In genomic region chr2:66440692-66441091, GRCh38 we compare ENCODE assay signal across 1 cellular context.
TF ChIP-seq lines count a peak whose summit lies in the region.

No MANE protein-coding gene starts in this region.

TF ChIP-seq in H1, 55 proteins besides CTCF, POLR2A, EP300 and RAD21:
- TF ChIP-seq RNF2 (IDR thresholded peaks at IDR 0.05; ENCODE audit: borderline replicate concordance, low read depth, low read length, missing control alignments, poor library complexity, severe bottlenecking) (peak; percentile 73), E2F6 (IDR thresholded peaks at IDR 0.05) (no peak), CBX8 (IDR thresholded peaks at IDR 0.05; ENCODE audit: borderline replicate concordance, low read depth, low read length) (no peak), SUZ12 (IDR thresholded peaks at IDR 0.05; ENCODE audit: low read length) (peak; percentile 64), BACH1 (IDR thresholded peaks at IDR 0.05; ENCODE audit: low read length) (no peak), HDAC6 (IDR thresholded peaks at IDR 0.05; ENCODE audit: low read depth, low read length) (no peak), YY1 (IDR thresholded peaks at IDR 0.05; ENCODE audit: low read depth, low read length) (no peak), USF2 (IDR thresholded peaks at IDR 0.05; ENCODE audit: low read length) (no peak), SIX5 (IDR thresholded peaks at IDR 0.05; ENCODE audit: low read depth, low read length) (no peak), EZH2 (IDR thresholded peaks at IDR 0.05; ENCODE audit: low read depth, low read length, severe bottlenecking) (peak; percentile 10), SP4 (IDR thresholded peaks at IDR 0.05; ENCODE audit: low read length) (no peak), BCL11A (IDR thresholded peaks at IDR 0.05; ENCODE audit: low read depth in 2 of 2, low read length in 2 of 2) (no peak), HDAC2 (IDR thresholded peaks at IDR 0.05; ENCODE audit: borderline replicate concordance in 1 of 2, low read depth in 2 of 2, low read length in 2 of 2) (no peak), SP1 (IDR thresholded peaks at IDR 0.05; ENCODE audit: low read depth, low read length) (no peak), RFX5 (IDR thresholded peaks at IDR 0.05; ENCODE audit: borderline replicate concordance, low read depth, low read length) (no peak), ZNF274 (IDR thresholded peaks at IDR 0.05; ENCODE audit: borderline replicate concordance, extremely low read depth, low read length) (no peak), TCF12 (IDR thresholded peaks at IDR 0.05; ENCODE audit: low read depth, low read length) (no peak), CHD1 (IDR thresholded peaks at IDR 0.05; ENCODE audit: low read depth, low read length) (no peak)
- TF ChIP-seq, protein P1, sequence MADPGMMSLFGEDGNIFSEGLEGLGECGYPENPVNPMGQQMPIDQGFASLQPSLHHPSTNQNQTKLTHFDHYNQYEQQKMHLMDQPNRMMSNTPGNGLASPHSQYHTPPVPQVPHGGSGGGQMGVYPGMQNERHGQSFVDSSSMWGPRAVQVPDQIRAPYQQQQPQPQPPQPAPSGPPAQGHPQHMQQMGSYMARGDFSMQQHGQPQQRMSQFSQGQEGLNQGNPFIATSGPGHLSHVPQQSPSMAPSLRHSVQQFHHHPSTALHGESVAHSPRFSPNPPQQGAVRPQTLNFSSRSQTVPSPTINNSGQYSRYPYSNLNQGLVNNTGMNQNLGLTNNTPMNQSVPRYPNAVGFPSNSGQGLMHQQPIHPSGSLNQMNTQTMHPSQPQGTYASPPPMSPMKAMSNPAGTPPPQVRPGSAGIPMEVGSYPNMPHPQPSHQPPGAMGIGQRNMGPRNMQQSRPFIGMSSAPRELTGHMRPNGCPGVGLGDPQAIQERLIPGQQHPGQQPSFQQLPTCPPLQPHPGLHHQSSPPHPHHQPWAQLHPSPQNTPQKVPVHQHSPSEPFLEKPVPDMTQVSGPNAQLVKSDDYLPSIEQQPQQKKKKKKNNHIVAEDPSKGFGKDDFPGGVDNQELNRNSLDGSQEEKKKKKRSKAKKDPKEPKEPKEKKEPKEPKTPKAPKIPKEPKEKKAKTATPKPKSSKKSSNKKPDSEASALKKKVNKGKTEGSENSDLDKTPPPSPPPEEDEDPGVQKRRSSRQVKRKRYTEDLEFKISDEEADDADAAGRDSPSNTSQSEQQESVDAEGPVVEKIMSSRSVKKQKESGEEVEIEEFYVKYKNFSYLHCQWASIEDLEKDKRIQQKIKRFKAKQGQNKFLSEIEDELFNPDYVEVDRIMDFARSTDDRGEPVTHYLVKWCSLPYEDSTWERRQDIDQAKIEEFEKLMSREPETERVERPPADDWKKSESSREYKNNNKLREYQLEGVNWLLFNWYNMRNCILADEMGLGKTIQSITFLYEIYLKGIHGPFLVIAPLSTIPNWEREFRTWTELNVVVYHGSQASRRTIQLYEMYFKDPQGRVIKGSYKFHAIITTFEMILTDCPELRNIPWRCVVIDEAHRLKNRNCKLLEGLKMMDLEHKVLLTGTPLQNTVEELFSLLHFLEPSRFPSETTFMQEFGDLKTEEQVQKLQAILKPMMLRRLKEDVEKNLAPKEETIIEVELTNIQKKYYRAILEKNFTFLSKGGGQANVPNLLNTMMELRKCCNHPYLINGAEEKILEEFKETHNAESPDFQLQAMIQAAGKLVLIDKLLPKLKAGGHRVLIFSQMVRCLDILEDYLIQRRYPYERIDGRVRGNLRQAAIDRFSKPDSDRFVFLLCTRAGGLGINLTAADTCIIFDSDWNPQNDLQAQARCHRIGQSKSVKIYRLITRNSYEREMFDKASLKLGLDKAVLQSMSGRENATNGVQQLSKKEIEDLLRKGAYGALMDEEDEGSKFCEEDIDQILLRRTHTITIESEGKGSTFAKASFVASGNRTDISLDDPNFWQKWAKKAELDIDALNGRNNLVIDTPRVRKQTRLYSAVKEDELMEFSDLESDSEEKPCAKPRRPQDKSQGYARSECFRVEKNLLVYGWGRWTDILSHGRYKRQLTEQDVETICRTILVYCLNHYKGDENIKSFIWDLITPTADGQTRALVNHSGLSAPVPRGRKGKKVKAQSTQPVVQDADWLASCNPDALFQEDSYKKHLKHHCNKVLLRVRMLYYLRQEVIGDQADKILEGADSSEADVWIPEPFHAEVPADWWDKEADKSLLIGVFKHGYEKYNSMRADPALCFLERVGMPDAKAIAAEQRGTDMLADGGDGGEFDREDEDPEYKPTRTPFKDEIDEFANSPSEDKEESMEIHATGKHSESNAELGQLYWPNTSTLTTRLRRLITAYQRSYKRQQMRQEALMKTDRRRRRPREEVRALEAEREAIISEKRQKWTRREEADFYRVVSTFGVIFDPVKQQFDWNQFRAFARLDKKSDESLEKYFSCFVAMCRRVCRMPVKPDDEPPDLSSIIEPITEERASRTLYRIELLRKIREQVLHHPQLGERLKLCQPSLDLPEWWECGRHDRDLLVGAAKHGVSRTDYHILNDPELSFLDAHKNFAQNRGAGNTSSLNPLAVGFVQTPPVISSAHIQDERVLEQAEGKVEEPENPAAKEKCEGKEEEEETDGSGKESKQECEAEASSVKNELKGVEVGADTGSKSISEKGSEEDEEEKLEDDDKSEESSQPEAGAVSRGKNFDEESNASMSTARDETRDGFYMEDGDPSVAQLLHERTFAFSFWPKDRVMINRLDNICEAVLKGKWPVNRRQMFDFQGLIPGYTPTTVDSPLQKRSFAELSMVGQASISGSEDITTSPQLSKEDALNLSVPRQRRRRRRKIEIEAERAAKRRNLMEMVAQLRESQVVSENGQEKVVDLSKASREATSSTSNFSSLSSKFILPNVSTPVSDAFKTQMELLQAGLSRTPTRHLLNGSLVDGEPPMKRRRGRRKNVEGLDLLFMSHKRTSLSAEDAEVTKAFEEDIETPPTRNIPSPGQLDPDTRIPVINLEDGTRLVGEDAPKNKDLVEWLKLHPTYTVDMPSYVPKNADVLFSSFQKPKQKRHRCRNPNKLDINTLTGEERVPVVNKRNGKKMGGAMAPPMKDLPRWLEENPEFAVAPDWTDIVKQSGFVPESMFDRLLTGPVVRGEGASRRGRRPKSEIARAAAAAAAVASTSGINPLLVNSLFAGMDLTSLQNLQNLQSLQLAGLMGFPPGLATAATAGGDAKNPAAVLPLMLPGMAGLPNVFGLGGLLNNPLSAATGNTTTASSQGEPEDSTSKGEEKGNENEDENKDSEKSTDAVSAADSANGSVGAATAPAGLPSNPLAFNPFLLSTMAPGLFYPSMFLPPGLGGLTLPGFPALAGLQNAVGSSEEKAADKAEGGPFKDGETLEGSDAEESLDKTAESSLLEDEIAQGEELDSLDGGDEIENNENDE (IDR thresholded peaks at IDR 0.05; ENCODE audit: insufficient replicate concordance, low read length) = no peak
